9 cellular contexts compared by ENCODE assay signal in genomic region chr4:38889143-38889542, GRCh38. TPM values are rescaled to one million over a fixed set of nuclear protein-coding genes. Genes with fewer than 3 reads are reported as not detected.
DNase-seq lines count a peak whose midpoint lies in the region; ATAC-seq, FAIRE-seq and TF ChIP-seq lines count a peak whose summit lies in the region.
"Had no signal": no experiment of that assay in that cellular context is flagged by ENCODE, and none has a peak within 500 bp of the region (broad histone marks: within the 10 kb centered on the region; RNA-seq: fewer than 3 reads in every experiment).

No MANE protein-coding gene starts in this region.

- H3K36me3 Mint-ChIP-seq in WTC11 = peaks cover 3% of the 10 kb centered on the region; the same call in 1 of the 2 replicates
- H3K36me3 Mint-ChIP-seq: naive B cell had no signal

- CTCF ChIA-PET in WTC11 (lab: Charles Lee) = interaction anchor here (1.7 to 3.5 kb wide), 2 partner anchors 28 to 246 kb away, joined by 5 to 14 read pairs; no protein-coding TSS in a partner anchor

- FAIRE-seq in RCC 7860 (lab: Jason Lieb, UNC) (peak; percentile 78), small intestine (lab: Jason Lieb, UNC) (no peak)

- no peak overlapping the region for H3K4me3 ChIP-seq in fibroblast of mammary gland (ENCODE audit: control insufficient read depth, low read depth, low read length)
- no peak overlapping the region for H3K4me3 ChIP-seq in small intestine (ENCODE audit: low read depth in 1 of 2, low read length in 2 of 2)
- H3K4me3 ChIP-seq: SK-N-MC had no signal

- H3K9me3 Mint-ChIP-seq in WTC11 = peaks cover 3% of the 10 kb centered on the region

- no peak overlapping the region for H3K4me3 Mint-ChIP-seq in WTC11
- H3K4me3 Mint-ChIP-seq: naive B cell had no signal

- no peaks in the 10 kb centered on the region for H3K9me3 ChIP-seq in small intestine (ENCODE audit: control insufficient read depth, low read depth)

- POLR2A ChIA-PET in WTC11 (lab: Charles Lee) = no interaction called here

- peak; percentile 73 for DNase-seq in GM20000 (ENCODE audit: low spot score)
- DNase-seq in RCC 7860 (ENCODE audit: low spot score) = peak; percentile 56
- DNase-seq in fibroblast of mammary gland (ENCODE audit: low read depth) = peak; percentile 81
- peak; percentile 64 for DNase-seq in small intestine
- no peak for DNase-seq in WTC11 (ENCODE audit: low spot score)
- DNase-seq: naive B cell had no signal

- H3K36me3 ChIP-seq in small intestine (ENCODE audit: control insufficient read depth in 2 of 2, insufficient read depth in 2 of 2, low read length in 2 of 2) = peaks cover 2 to 6% of the 10 kb centered on the region in 2 donors

- TF ChIP-seq CTCF in GM20000 (IDR thresholded peaks at IDR 0.05; ENCODE audit: extremely low read depth, missing control alignments) (no peak), fibroblast of mammary gland (conservative IDR thresholded peaks at IDR 0.05; ENCODE audit: control insufficient read depth, insufficient read depth, low read depth, low read length) (no peak), WTC11 (IDR thresholded peaks at IDR 0.05) (no peak)

- peaks cover 45% of the 10 kb centered on the region for H3K4me1 Mint-ChIP-seq in WTC11

- 46 to 56% (median 52%) methylated on average over 1 of the region's 1 CpG for WGBS in small intestine, 3 donors

- H3K27ac Mint-ChIP-seq in WTC11 = no peak overlapping the region
- H3K27ac Mint-ChIP-seq: naive B cell had no signal

- H3K4me1 ChIP-seq in small intestine (ENCODE audit: control insufficient read depth in 2 of 2, insufficient read depth in 1 of 2, low read depth in 1 of 2, low read length in 1 of 2) = peaks cover 7 to 12% of the 10 kb centered on the region in 2 donors

- peak overlapping the region in 1 of 2 donors; percentile 54 for H3K27ac ChIP-seq in small intestine (ENCODE audit: low read depth in 1 of 2, low read length in 1 of 2)
- H3K27ac ChIP-seq: SK-N-MC had no signal

- H3K27me3 ChIP-seq in small intestine (ENCODE audit: control insufficient read depth in 2 of 2, insufficient read depth in 2 of 2, low read length in 2 of 2) = no peaks in the 10 kb centered on the region

- H3K27me3 Mint-ChIP-seq in WTC11 (ENCODE audit: low read depth) = no peaks in the 10 kb centered on the region
- H3K27me3 Mint-ChIP-seq: naive B cell had no signal

- no peak for ATAC-seq in HG03025 (IDR thresholded peaks at IDR 0.05; ENCODE audit: low FRiP score, unreplicated experiment)
- ATAC-seq in WTC11 = no peak
- ATAC-seq in HG02884 (IDR thresholded peaks at IDR 0.05; ENCODE audit: unreplicated experiment) = no peak

TF ChIP-seq in WTC11, 78 proteins besides CTCF, POLR2A, EP300 and RAD21:
- TF ChIP-seq MLX (CRISPR knock-in tag; IDR thresholded peaks at IDR 0.05) (no peak), ZNF317 (CRISPR knock-in tag; IDR thresholded peaks at IDR 0.05; ENCODE audit: borderline replicate concordance, low read depth) (no peak), ZBTB43 (CRISPR knock-in tag; IDR thresholded peaks at IDR 0.05) (no peak), ZBTB21 (CRISPR knock-in tag; IDR thresholded peaks at IDR 0.05; ENCODE audit: borderline replicate concordance) (no peak), RORB (CRISPR knock-in tag; IDR thresholded peaks at IDR 0.05) (no peak), TP53 (CRISPR knock-in tag; IDR thresholded peaks at IDR 0.05) (no peak), IRF1 (CRISPR knock-in tag; IDR thresholded peaks at IDR 0.05) (no peak), EMX1 (CRISPR knock-in tag; IDR thresholded peaks at IDR 0.05) (no peak)
TF ChIP-seq in WTC11: peak in this region for 0.

RNA-seq across cellular contexts. Expression of gene FAM114A1, which starts 21.5 kb away (rescaled TPM):
- polyA plus RNA-seq in small intestine = 10 to 100 TPM; 11.3 to 31.8 (median 18.6) TPM
- 13.8 to 17.6 TPM (median 15.7 TPM) in 3 replicates for total RNA-seq in WTC11 (2021)

RNA-seq across cellular contexts. Expression of gene TLR6, which starts 32.5 kb away (rescaled TPM):
- polyA plus RNA-seq in small intestine = under 1 TPM; under 0.01 to 0.46 (median 0.27) TPM
- total RNA-seq in WTC11 (2021) = 0.11 to 0.25 TPM (median 0.11 TPM) in 3 replicates
